In genomic region chr9:35675732-35676392, GRCh38 we compare ENCODE assay signal across 8 cellular contexts. TPM values are rescaled to one million over a fixed set of nuclear protein-coding genes. Genes with fewer than 3 reads are reported as not detected.
DNase-seq lines count a peak whose midpoint lies in the region; ATAC-seq and TF ChIP-seq lines count a peak whose summit lies in the region.

No MANE protein-coding gene starts in this region.

- peak; percentile 57 to 83 for ATAC-seq in natural killer cell treated with Interleukin-12 subunit alpha and Interleukin-12 subunit beta and Interleukin-15 and Interleukin-18, amount 100 ng/mL, for 72 hours

- no peaks in the 10 kb centered on the region for H3K9me3 ChIP-seq in SK-N-SH

- peaks cover 24 to 39% (median 31%) of the 10 kb centered on the region in 3 donors for H3K27me3 Mint-ChIP-seq in CD14-positive monocyte (ENCODE audit: low read depth in 3 of 3)
- H3K27me3 Mint-ChIP-seq in natural killer cell treated with Interleukin-12 subunit alpha and Interleukin-12 subunit beta and Interleukin-15 and Interleukin-18, amount 100 ng/mL, for 72 hours: peaks cover 8 to 10% of the 10 kb centered on the region in 2 donors

- H4K20me1 ChIP-seq in SK-N-SH (ENCODE audit: insufficient read depth): no peaks in the 10 kb centered on the region

- peaks cover 0 to 13% of the 10 kb centered on the region in 2 experiments; a peak in 1 of 4 replicates for H3K4me1 ChIP-seq in SK-N-SH (ENCODE audit: control insufficient read depth in 1 of 2, insufficient read depth in 2 of 2, low read depth in 1 of 2, low read length in 1 of 2)

- no peak overlapping the region for H3K27ac Mint-ChIP-seq in CD14-positive monocyte
- H3K27ac Mint-ChIP-seq in natural killer cell treated with Interleukin-12 subunit alpha and Interleukin-12 subunit beta and Interleukin-15 and Interleukin-18, amount 100 ng/mL, for 72 hours: peak overlapping the region in 1 of 2 donors; percentile 50

- H3K4me3 ChIP-seq in SK-N-SH (ENCODE audit: low read depth in 2 of 2, low read length in 1 of 2) (peak overlapping the region; percentile 19 to 38; a peak in 2 of 4 replicates), epithelial cell of proximal tubule (ENCODE audit: low read depth, low read length) (peak overlapping the region; percentile 62)

- no peaks in the 10 kb centered on the region for H3K27me3 ChIP-seq in SK-N-SH (ENCODE audit: insufficient read depth)

- H3K9me3 Mint-ChIP-seq in CD14-positive monocyte: peaks cover 0 to 5% (median 2%) of the 10 kb centered on the region in 7 donors
- H3K9me3 Mint-ChIP-seq in natural killer cell treated with Interleukin-12 subunit alpha and Interleukin-12 subunit beta and Interleukin-15 and Interleukin-18, amount 100 ng/mL, for 72 hours: no peaks in the 10 kb centered on the region

- 38% methylated on average over 32 of the region's 51 CpGs for WGBS in SK-N-SH (ENCODE audit: low lambda C conversion rate)

- POLR2A ChIA-PET in SK-N-SH (lab: Yijun Ruan, JAX): interaction anchor here (0.7 to 1.7 kb wide), 8 partner anchors 9 to 57 kb away, joined by 3 to 11 read pairs (median 4); partner anchors contain the start of genes ARHGEF39, CCDC107 and CREB3

- H3K36me3 Mint-ChIP-seq in CD14-positive monocyte: peaks cover 0 to 5% of the 10 kb centered on the region in 2 donors
- no peaks in the 10 kb centered on the region for H3K36me3 Mint-ChIP-seq in natural killer cell treated with Interleukin-12 subunit alpha and Interleukin-12 subunit beta and Interleukin-15 and Interleukin-18, amount 100 ng/mL, for 72 hours

- peaks cover 10% of the 10 kb centered on the region for H3K4me1 Mint-ChIP-seq in CD14-positive monocyte
- H3K4me1 Mint-ChIP-seq in natural killer cell treated with Interleukin-12 subunit alpha and Interleukin-12 subunit beta and Interleukin-15 and Interleukin-18, amount 100 ng/mL, for 72 hours (ENCODE audit: low read depth in 2 of 2): peaks cover 11 to 12% of the 10 kb centered on the region in 2 donors

- intact Hi-C loops in CD14-positive monocyte (cut with micrococcal nuclease): no loop called here

- no peaks in the 10 kb centered on the region for H3K9me2 ChIP-seq in SK-N-SH

- TF ChIP-seq EP300 in SK-N-SH (IDR thresholded peaks at IDR 0.05; ENCODE audit: borderline replicate concordance in 1 of 2, low read depth in 1 of 2, low read length in 1 of 2): no peak

- H3K79me2 ChIP-seq in SK-N-SH (ENCODE audit: insufficient read depth): no peaks in the 10 kb centered on the region

- H3K4me2 ChIP-seq in SK-N-SH: peak overlapping the region; percentile 69

- peaks cover 15% of the 10 kb centered on the region for H3F3A ChIP-seq in SK-N-SH (replicated peaks; ENCODE audit: insufficient read depth)

- H3K36me3 ChIP-seq in SK-N-SH (replicated peaks in 1 of 2; ENCODE audit: control insufficient read depth in 1 of 2, insufficient read depth in 2 of 2, low read length in 1 of 2): no peaks in the 10 kb centered on the region

- H3K27ac ChIP-seq in SK-N-SH (ENCODE audit: low read depth in 2 of 2, low read length in 1 of 2): no peak overlapping the region; a peak in 1 of 4 replicates

- CTCF ChIA-PET in SK-N-SH (lab: Yijun Ruan, JAX): interaction anchor here (0.7 to 2.6 kb wide), 14 partner anchors 11 to 137 kb away, joined by 3 to 23 read pairs (median 3); partner anchors contain the start of genes ARHGEF39, CCDC107 and RMRP

- TF ChIP-seq CTCF in CD14-positive monocyte (IDR thresholded peaks at IDR 0.05) (no peak), SK-N-SH (IDR thresholded peaks at IDR 0.05) (no peak), epithelial cell of proximal tubule (conservative IDR thresholded peaks at IDR 0.05; ENCODE audit: low read depth, low read length) (no peak)

- H3K9ac ChIP-seq in SK-N-SH: 0 out of 2 replicates have a peak overlapping the region, but pooled peaks have one; percentile 11

- peak overlapping the region; percentile 87 for H2AFZ ChIP-seq in SK-N-SH (ENCODE audit: low read depth)

- TF ChIP-seq RAD21 in SK-N-SH (IDR thresholded peaks at IDR 0.05; ENCODE audit: low read length): no peak

- DNase-seq in CD14-positive monocyte (ENCODE audit: low spot score): no peak
- peak; percentile 96 for DNase-seq in SK-N-SH
- DNase-seq in epithelial cell of proximal tubule (ENCODE audit: low read depth): no peak
- peak; percentile 64 for DNase-seq in natural killer cell treated with Interleukin-12 subunit alpha and Interleukin-12 subunit beta and Interleukin-15 and Interleukin-18, amount 100 ng/mL, for 72 hours (ENCODE audit: low spot score)
- DNase-seq in HuH-7 (ENCODE audit: low spot score): no peak
- DNase-seq in NCI-H748 (lab: John Stamatoyannopoulos, UW; ENCODE audit: unreplicated experiment): no peak
- DNase-seq in HUDEP-2 (lab: John Stamatoyannopoulos, UW; ENCODE audit: unreplicated experiment in 76 of 76): no peak
- no peak for DNase-seq in NCI-H226

- peak overlapping the region; percentile 69 to 87 for H3K4me3 Mint-ChIP-seq in CD14-positive monocyte
- peak overlapping the region; percentile 58 for H3K4me3 Mint-ChIP-seq in natural killer cell treated with Interleukin-12 subunit alpha and Interleukin-12 subunit beta and Interleukin-15 and Interleukin-18, amount 100 ng/mL, for 72 hours

TF ChIP-seq in SK-N-SH, 30 proteins besides CTCF, POLR2A, EP300 and RAD21 (continues in another document):
- TF ChIP-seq SIN3A (IDR thresholded peaks at IDR 0.05; ENCODE audit: borderline replicate concordance, low read depth, low read length) (no peak), POLR2AphosphoS5 (IDR thresholded peaks at IDR 0.05; ENCODE audit: low read depth, low read length) (no peak), NRF1 (IDR thresholded peaks at IDR 0.05; ENCODE audit: low read depth, low read length) (peak; percentile 61), TCF12 (IDR thresholded peaks at IDR 0.05) (no peak), MXI1 (IDR thresholded peaks at IDR 0.05; ENCODE audit: low read depth, low read length) (no peak), FOSL2 (IDR thresholded peaks at IDR 0.05; ENCODE audit: borderline replicate concordance, low read depth) (no peak), RCOR1 (IDR thresholded peaks at IDR 0.05; ENCODE audit: low read length) (no peak), USF2 (IDR thresholded peaks at IDR 0.05; ENCODE audit: borderline replicate concordance, low read depth, low read length) (no peak), EZH2phosphoT487 (IDR thresholded peaks at IDR 0.05; ENCODE audit: borderline replicate concordance, low read depth) (no peak), TAF1 (IDR thresholded peaks at IDR 0.05; ENCODE audit: borderline replicate concordance, low read depth, low read length) (no peak), SMC3 (IDR thresholded peaks at IDR 0.05; ENCODE audit: low read depth, low read length) (no peak), FOXJ3 (CRISPR knock-in tag; IDR thresholded peaks at IDR 0.05) (no peak), FOXM1 (IDR thresholded peaks at IDR 0.05; ENCODE audit: low read depth) (no peak), CHD2 (IDR thresholded peaks at IDR 0.05; ENCODE audit: low read length, partially characterized antibody) (peak; percentile 12), GABPA (IDR thresholded peaks at IDR 0.05; ENCODE audit: low read depth) (no peak)

RNA-seq across cellular contexts. Expression of gene CA9, which starts 2.1 kb away (rescaled TPM):
- polyA plus RNA-seq in CD14-positive monocyte (not detected), SK-N-SH (2012; rRNA removed) (0.99 and 1.4 TPM in 2 replicates)
- polyA plus RNA-seq in SK-N-SH (2012; cell fraction: cytosol; rRNA removed): 0.50 and 1.1 TPM in 2 replicates
- 0.95 and 1.0 TPM in 2 replicates for polyA plus RNA-seq in SK-N-SH (2012; cell fraction: nucleus; rRNA removed)
- 0.43 TPM in 1 of 2 replicates, not detected in the other for total RNA-seq in epithelial cell of proximal tubule
- not detected for total RNA-seq in natural killer cell treated with Interleukin-12 subunit alpha and Interleukin-12 subunit beta and Interleukin-15 and Interleukin-18, amount 100 ng/mL, for 72 hours

RNA-seq across cellular contexts. Expression of gene ARHGEF39, which starts 10.9 kb away (rescaled TPM):
- under 1 TPM; 0.13 to 0.42 TPM for polyA plus RNA-seq in CD14-positive monocyte
- polyA plus RNA-seq in SK-N-SH (2012; rRNA removed): 4.9 and 5.2 TPM in 2 replicates
- polyA plus RNA-seq in SK-N-SH (2012; cell fraction: cytosol; rRNA removed): 1.9 and 2.5 TPM in 2 replicates
- polyA plus RNA-seq in SK-N-SH (2012; cell fraction: nucleus; rRNA removed): 18.4 and 21.3 TPM in 2 replicates
- 11.9 and 17.5 TPM in 2 replicates for total RNA-seq in epithelial cell of proximal tubule
- 10 to 100 TPM in 1 of 2 donors, 1 to 10 TPM in 1; 4.6 to 14.2 TPM for total RNA-seq in natural killer cell treated with Interleukin-12 subunit alpha and Interleukin-12 subunit beta and Interleukin-15 and Interleukin-18, amount 100 ng/mL, for 72 hours

RNA-seq across cellular contexts. Expression of gene TPM2, which starts 13.9 kb away (rescaled TPM):
- polyA plus RNA-seq in CD14-positive monocyte: not detected
- polyA plus RNA-seq in SK-N-SH (2012; rRNA removed): 589 and 620 TPM in 2 replicates
- polyA plus RNA-seq in SK-N-SH (2012; cell fraction: cytosol; rRNA removed): 525 and 639 TPM in 2 replicates
- 1,146 and 1,394 TPM in 2 replicates for polyA plus RNA-seq in SK-N-SH (2012; cell fraction: nucleus; rRNA removed)
- total RNA-seq in epithelial cell of proximal tubule: 265 and 267 TPM in 2 replicates
- total RNA-seq in natural killer cell treated with Interleukin-12 subunit alpha and Interleukin-12 subunit beta and Interleukin-15 and Interleukin-18, amount 100 ng/mL, for 72 hours: 1 to 10 TPM; 1.4 to 5.9 TPM

RNA-seq across cellular contexts. Expression of gene CCDC107, which starts 17.8 kb away (rescaled TPM):
- polyA plus RNA-seq in CD14-positive monocyte (10 to 100 TPM; 23.2 to 32.6 TPM), SK-N-SH (2012; rRNA removed) (20.9 and 22.0 TPM in 2 replicates)
- 18.4 and 19.9 TPM in 2 replicates for polyA plus RNA-seq in SK-N-SH (2012; cell fraction: cytosol; rRNA removed)
- polyA plus RNA-seq in SK-N-SH (2012; cell fraction: nucleus; rRNA removed): 23.6 and 25.8 TPM in 2 replicates
- 19.0 and 35.4 TPM in 2 replicates for total RNA-seq in epithelial cell of proximal tubule
- total RNA-seq in natural killer cell treated with Interleukin-12 subunit alpha and Interleukin-12 subunit beta and Interleukin-15 and Interleukin-18, amount 100 ng/mL, for 72 hours: 10 to 100 TPM; 12.0 to 21.5 TPM

RNA-seq across cellular contexts. Expression of gene RMRP, which starts 18.0 kb away (rescaled TPM):
- 10 to 100 TPM in 1 of 2 donors, not detected in 1; 13.3 TPM for polyA plus RNA-seq in CD14-positive monocyte
- 64.9 and 157 TPM in 2 replicates for polyA plus RNA-seq in SK-N-SH (2012; rRNA removed)
- polyA plus RNA-seq in SK-N-SH (2012; cell fraction: cytosol; rRNA removed): not detected in 2 replicates
- 125 TPM in 1 of 2 replicates, not detected in the other for polyA plus RNA-seq in SK-N-SH (2012; cell fraction: nucleus; rRNA removed)
- 3,154 and 10,636 TPM in 2 replicates for total RNA-seq in epithelial cell of proximal tubule
- total RNA-seq in natural killer cell treated with Interleukin-12 subunit alpha and Interleukin-12 subunit beta and Interleukin-15 and Interleukin-18, amount 100 ng/mL, for 72 hours: 1,000 to 10,000 TPM; 3,856 to 4,437 TPM

Comparison
In these comparisons a context has a peak if more than half of its experiments do, and no peak if none do; other contexts are left out.
1. DNase-seq: peak in SK-N-SH (single experiment) and natural killer cell treated with Interleukin-12 subunit alpha and Interleukin-12 subunit beta and Interleukin-15 and Interleukin-18, amount 100 ng/mL, for 72 hours (single experiment); none in CD14-positive monocyte (single experiment), epithelial cell of proximal tubule (single experiment), HuH-7 (single experiment), NCI-H748 (single experiment), HUDEP-2 (0 of 76) and NCI-H226 (single experiment).
2. RNA of gene TPM2, which starts 13.9 kb away (total RNA-seq): 265 to 267 TPM in epithelial cell of proximal tubule; 1.4 to 5.9 TPM in natural killer cell treated with Interleukin-12 subunit alpha and Interleukin-12 subunit beta and Interleukin-15 and Interleukin-18, amount 100 ng/mL, for 72 hours; every median in the first group is over 10 times any median in the second.